In genomic region chr5:173745123-173745522, GRCh38 we compare ENCODE assay signal across 9 cellular contexts.
DNase-seq lines count a peak whose midpoint lies in the region; ATAC-seq, FAIRE-seq and TF ChIP-seq lines count a peak whose summit lies in the region.
"Had no signal": no experiment of that assay in that cellular context is flagged by ENCODE, and none has a peak within 500 bp of the region (broad histone marks: within the 10 kb centered on the region; RNA-seq: fewer than 3 reads in every experiment).

No MANE protein-coding gene starts in this region.

- peaks cover 2% of the 10 kb centered on the region for H3K4me1 Mint-ChIP-seq in activated T-cell treated with anti-CD3 and anti-CD28 coated beads, Interleukin-2, amount 50 U/mL, for 4 hours (ENCODE audit: low read depth)

- peak; percentile 85 for FAIRE-seq in GM12892 (lab: Jason Lieb, UNC)

- no peaks in the 10 kb centered on the region for H3K27me3 Mint-ChIP-seq in activated T-cell treated with anti-CD3 and anti-CD28 coated beads, Interleukin-2, amount 50 U/mL, for 4 hours (ENCODE audit: low read depth)

- no peaks in the 10 kb centered on the region for H3K36me3 Mint-ChIP-seq in activated T-cell treated with anti-CD3 and anti-CD28 coated beads, Interleukin-2, amount 50 U/mL, for 4 hours (ENCODE audit: insufficient read depth)

- DNase-seq in GM12892 (ENCODE audit: insufficient read length) (peak; percentile 43), MV-4-11 (lab: John Stamatoyannopoulos, UW) (peak; percentile 70), T1000 (lab: John Stamatoyannopoulos, UW) (no peak), KG1 (lab: John Stamatoyannopoulos, UW) (no peak)
- DNase-seq in activated T-cell treated with anti-CD3 and anti-CD28 coated beads, Interleukin-2, amount 50 U/mL, for 4 hours = no peak
- DNase-seq in activated CD4-positive, alpha-beta T cell treated with anti-CD3 and anti-CD28 coated beads, Interleukin-2, amount 50 U/mL, for 4 hours = no peak
- DNase-seq: body of pancreas had no signal

- peak; percentile 39 for ATAC-seq in GM21619 (IDR thresholded peaks at IDR 0.05; ENCODE audit: unreplicated experiment)
- no peak for ATAC-seq in activated T-cell treated with anti-CD3 and anti-CD28 coated beads, Interleukin-2, amount 50 U/mL, for 4 hours
- ATAC-seq: body of pancreas had no signal

- H3K4me3 Mint-ChIP-seq in activated T-cell treated with anti-CD3 and anti-CD28 coated beads, Interleukin-2, amount 50 U/mL, for 4 hours = no peak overlapping the region

- no peaks in the 10 kb centered on the region for H3K9me3 ChIP-seq in iPS-18c (ENCODE audit: control insufficient read depth, insufficient read depth, low read length)
- H3K9me3 ChIP-seq: body of pancreas had no signal

- TF ChIP-seq POLR2A in GM12892 (IDR thresholded peaks at IDR 0.05; ENCODE audit: low read depth, low read length) = no peak

- H3K4me3 ChIP-seq in iPS-18c (ENCODE audit: insufficient read depth, low read depth, low read length) = peak overlapping the region; percentile 24; the same call in 1 of the 2 replicates
- H3K4me3 ChIP-seq: body of pancreas had no signal

- no peaks in the 10 kb centered on the region for H3K9me3 Mint-ChIP-seq in activated T-cell treated with anti-CD3 and anti-CD28 coated beads, Interleukin-2, amount 50 U/mL, for 4 hours

Comparison
In these comparisons a context has a peak if more than half of its experiments do, and no peak if none do; other contexts are left out.
1. DNase-seq: peak in GM12892 (single experiment) and MV-4-11 (single experiment); none in activated T-cell treated with anti-CD3 and anti-CD28 coated beads, Interleukin-2, amount 50 U/mL, for 4 hours (single experiment), activated CD4-positive, alpha-beta T cell treated with anti-CD3 and anti-CD28 coated beads, Interleukin-2, amount 50 U/mL, for 4 hours (0 of 2), T1000 (single experiment) and KG1 (single experiment).